ENCODE assay signal across 8 cellular contexts in the genomic region with DNA sequence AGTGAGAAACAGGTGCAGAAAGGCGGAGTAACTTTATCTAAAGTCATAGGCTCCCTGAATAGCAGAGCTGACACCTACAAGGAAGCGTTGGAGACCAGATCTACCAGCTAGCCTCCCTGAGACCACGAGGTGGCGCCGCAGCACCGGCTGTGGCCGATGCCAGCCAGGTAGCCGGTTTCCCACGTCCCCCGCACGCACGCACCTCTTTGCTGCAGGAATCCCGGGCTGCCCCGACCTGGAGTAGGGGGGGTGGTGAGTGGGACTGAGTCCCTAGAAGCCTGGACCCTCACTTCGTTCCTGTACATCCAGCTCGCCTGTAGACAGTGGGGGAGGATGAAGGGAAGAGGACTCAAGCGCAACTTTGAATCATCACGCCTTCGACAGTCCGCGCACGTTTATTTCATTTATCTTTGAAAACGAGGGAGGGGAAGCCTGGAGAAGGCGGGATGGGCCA. TPM values are rescaled to one million over a fixed set of nuclear protein-coding genes. Genes with fewer than 3 reads are reported as not detected.
A peak's percentile ranks its signal among the peaks of the same experiment; 100 is the strongest.
DNase-seq lines count a peak whose midpoint lies in the region; ATAC-seq, FAIRE-seq and TF ChIP-seq lines count a peak whose summit lies in the region.

No MANE protein-coding gene starts in this region.

- H3K4me3 ChIP-seq in BLaER1 = peak overlapping the region; percentile 49
- H3K4me3 ChIP-seq in H7 (ENCODE audit: insufficient read depth, low read depth, low read length) = peak overlapping the region; percentile 53
- peak overlapping the region; percentile 17 to 68 (median 51) for H3K4me3 ChIP-seq in keratinocyte (ENCODE audit: control insufficient read depth in 2 of 3, extremely low read depth in 1 of 3, insufficient read depth in 2 of 3, low read depth in 1 of 3, low read length in 3 of 3)

- peak; percentile 57 for ATAC-seq in central memory CD8-positive, alpha-beta T cell (replicated peaks; ENCODE audit: extremely low read depth, poor library complexity, severe bottlenecking)
- ATAC-seq in HG02938 (IDR thresholded peaks at IDR 0.05; ENCODE audit: unreplicated experiment) = no peak

- no peak overlapping the region for H3K27ac ChIP-seq in BLaER1
- no peak overlapping the region for H3K27ac ChIP-seq in keratinocyte (ENCODE audit: control insufficient read depth, insufficient read depth, low read length)

- H3K9me3 ChIP-seq in BLaER1 = no peaks in the 10 kb centered on the region
- no peaks in the 10 kb centered on the region for H3K9me3 ChIP-seq in keratinocyte (ENCODE audit: control insufficient read depth, low read depth, low read length)

- no peak overlapping the region for H3K27ac Mint-ChIP-seq in central memory CD8-positive, alpha-beta T cell (ENCODE audit: low read depth)

- H3K27me3 Mint-ChIP-seq in central memory CD8-positive, alpha-beta T cell = peaks cover 62% of the 10 kb centered on the region

- H3K36me3 Mint-ChIP-seq in central memory CD8-positive, alpha-beta T cell (ENCODE audit: insufficient read depth) = no peaks in the 10 kb centered on the region

- H3K36me3 ChIP-seq in BLaER1 = no peaks in the 10 kb centered on the region
- H3K36me3 ChIP-seq in H7 (replicated peaks; ENCODE audit: control insufficient read depth, insufficient read depth, low read length) = no peaks in the 10 kb centered on the region
- no peaks in the 10 kb centered on the region for H3K36me3 ChIP-seq in keratinocyte (ENCODE audit: control insufficient read depth in 2 of 2, extremely low read depth in 1 of 2, insufficient read depth in 2 of 2, low read length in 2 of 2)

- FAIRE-seq in keratinocyte (lab: Jason Lieb, UNC) = peak; percentile 78

- H3K27me3 ChIP-seq in BLaER1 = peaks cover 61% of the 10 kb centered on the region
- H3K27me3 ChIP-seq in H7 (ENCODE audit: control insufficient read depth, insufficient read depth, low read length) = peaks cover 81% of the 10 kb centered on the region
- H3K27me3 ChIP-seq in keratinocyte (ENCODE audit: control insufficient read depth, extremely low read depth, insufficient read depth, low read length) = peaks cover 38% of the 10 kb centered on the region

- peak; percentile 95 to 100 (median 99) for TF ChIP-seq CTCF in keratinocyte (optimal IDR thresholded peaks at IDR 0.05 in 1 of 3, IDR thresholded peaks at IDR 0.05 in 1 of 3, conservative IDR thresholded peaks at IDR 0.05 in 1 of 3; ENCODE audit: extremely low read depth in 1 of 3, insufficient read depth in 2 of 3, low read length in 3 of 3)

- H3K9ac ChIP-seq in BLaER1 = no peak overlapping the region
- peak overlapping the region; percentile 31 for H3K9ac ChIP-seq in keratinocyte (ENCODE audit: control insufficient read depth, extremely low read depth, insufficient read depth, low read length)

- H4K20me1 ChIP-seq in BLaER1 (peaks cover 17% of the 10 kb centered on the region), keratinocyte (ENCODE audit: control insufficient read depth, extremely low read depth, insufficient read depth, low read length) (no peaks in the 10 kb centered on the region)

- dilution Hi-C loops in keratinocyte (cut with MboI; ENCODE audit: extremely low pct_ligation_motif_present, low sequenced_read_pairs) = no loop called here

- H3K4me3 Mint-ChIP-seq in central memory CD8-positive, alpha-beta T cell = peak overlapping the region; percentile 78

- DNase-seq in H7 (peak; percentile 92), NCI-H345 (lab: John Stamatoyannopoulos, UW) (peak; percentile 81), keratinocyte (ENCODE audit: low read depth, low spot score) (no peak)
- DNase-seq in activated CD4-positive, alpha-beta T cell treated with anti-CD3 and anti-CD28 coated beads for 1 hour = peak; percentile 79
- DNase-seq in central memory CD8-positive, alpha-beta T cell (ENCODE audit: low spot score in 2 of 2) = peak; percentile 78
- DNase-seq in stimulated activated CD4-positive, alpha-beta T cell treated with anti-CD3 and anti-CD28 coated beads, Interleukin-12 subunit alpha, Interleukin-12 subunit beta, amount 100 ng/mL, for 48 hours (ENCODE audit: low read depth in 2 of 3, low spot score in 1 of 3) = peak; percentile 76 to 84 (median 80)

- no peaks in the 10 kb centered on the region for H3K9me3 Mint-ChIP-seq in central memory CD8-positive, alpha-beta T cell

- H3K4me1 ChIP-seq in BLaER1 = peaks cover 26% of the 10 kb centered on the region
- H3K4me1 ChIP-seq in keratinocyte (ENCODE audit: control insufficient read depth, extremely low read depth, insufficient read depth, low read length) = peaks cover 24% of the 10 kb centered on the region

- H3K79me2 ChIP-seq in keratinocyte (ENCODE audit: control insufficient read depth, insufficient read depth, low read length) = no peaks in the 10 kb centered on the region

- H3K4me1 Mint-ChIP-seq in central memory CD8-positive, alpha-beta T cell = peaks cover 11% of the 10 kb centered on the region

- H3K4me2 ChIP-seq in BLaER1 (peak overlapping the region; percentile 66), keratinocyte (ENCODE audit: control insufficient read depth, extremely low read depth, insufficient read depth, low read depth, low read length) (peak overlapping the region; percentile 90)

- no peaks in the 10 kb centered on the region for H3K9me1 ChIP-seq in keratinocyte (ENCODE audit: control insufficient read depth, extremely low read depth, insufficient read depth, low read length)

- peak overlapping the region; percentile 64 for H2AFZ ChIP-seq in keratinocyte (ENCODE audit: control insufficient read depth, low read length)

RNA-seq across cellular contexts. Expression of a gene that starts 3.7 kb away (rescaled TPM):
- total RNA-seq in H7 (2014; rRNA removed; shearing (Covaris generic)) = 0.14 TPM in 1 of 2 replicates, not detected in the other
- polyA plus RNA-seq in keratinocyte = 0.10 to 0.42 TPM (median 0.26 TPM) in 3 replicates
- polyA plus RNA-seq in keratinocyte (2011; ENCODE audit: low read depth) = 0.77 TPM
- polyA plus RNA-seq in keratinocyte (2011; cell fraction: cytosol; rRNA removed) = 0.06 and 0.25 TPM in 2 replicates
- polyA plus RNA-seq in keratinocyte (2011; cell fraction: nucleus; rRNA removed) = 0.16 TPM in 1 of 2 replicates, not detected in the other
- polyA plus RNA-seq in keratinocyte (2012; ENCODE audit: low replicate concordance) = 0.08 and 1.5 TPM in 2 replicates
- polyA minus RNA-seq in keratinocyte = 0.46 TPM in 1 of 3 replicates, not detected in the others
- not detected for polyA minus RNA-seq in keratinocyte (2011; cell fraction: cytosol; rRNA and poly(A)+ RNA removed)
- polyA minus RNA-seq in keratinocyte (2011; cell fraction: nucleus; rRNA and poly(A)+ RNA removed) = not detected in 2 replicates

RNA-seq across cellular contexts. Expression of a gene that starts 11.5 kb away (rescaled TPM):
- 0.17 TPM in 1 of 2 replicates, not detected in the other for total RNA-seq in H7 (2014; rRNA removed; shearing (Covaris generic))
- polyA plus RNA-seq in keratinocyte = not detected in 3 replicates
- polyA plus RNA-seq in keratinocyte (2011; ENCODE audit: low read depth) = not detected
- not detected in 2 replicates for polyA plus RNA-seq in keratinocyte (2011; cell fraction: cytosol; rRNA removed)
- not detected in 2 replicates for polyA plus RNA-seq in keratinocyte (2011; cell fraction: nucleus; rRNA removed)
- polyA plus RNA-seq in keratinocyte (2012; ENCODE audit: low replicate concordance) = not detected in 2 replicates
- polyA minus RNA-seq in keratinocyte = not detected in 3 replicates
- polyA minus RNA-seq in keratinocyte (2011; cell fraction: cytosol; rRNA and poly(A)+ RNA removed) = not detected
- polyA minus RNA-seq in keratinocyte (2011; cell fraction: nucleus; rRNA and poly(A)+ RNA removed) = not detected in 2 replicates

RNA-seq across cellular contexts. Expression of a gene that starts 15.5 kb away (rescaled TPM):
- 25.1 and 29.9 TPM in 2 replicates for total RNA-seq in H7 (2014; rRNA removed; shearing (Covaris generic))
- polyA plus RNA-seq in keratinocyte = 14.7 to 27.0 TPM (median 17.4 TPM) in 3 replicates
- polyA plus RNA-seq in keratinocyte (2011; ENCODE audit: low read depth) = 9.5 TPM
- 17.5 and 18.3 TPM in 2 replicates for polyA plus RNA-seq in keratinocyte (2011; cell fraction: cytosol; rRNA removed)
- 51.6 and 59.4 TPM in 2 replicates for polyA plus RNA-seq in keratinocyte (2011; cell fraction: nucleus; rRNA removed)
- 18.5 and 35.6 TPM in 2 replicates for polyA plus RNA-seq in keratinocyte (2012; ENCODE audit: low replicate concordance)
- polyA minus RNA-seq in keratinocyte = 46.2 to 106 TPM (median 67.6 TPM) in 3 replicates
- 27.8 TPM for polyA minus RNA-seq in keratinocyte (2011; cell fraction: cytosol; rRNA and poly(A)+ RNA removed)
- 62.0 and 97.2 TPM in 2 replicates for polyA minus RNA-seq in keratinocyte (2011; cell fraction: nucleus; rRNA and poly(A)+ RNA removed)
